Comparison of ENCODE assay signal across 24 cellular contexts in the genomic region with DNA sequence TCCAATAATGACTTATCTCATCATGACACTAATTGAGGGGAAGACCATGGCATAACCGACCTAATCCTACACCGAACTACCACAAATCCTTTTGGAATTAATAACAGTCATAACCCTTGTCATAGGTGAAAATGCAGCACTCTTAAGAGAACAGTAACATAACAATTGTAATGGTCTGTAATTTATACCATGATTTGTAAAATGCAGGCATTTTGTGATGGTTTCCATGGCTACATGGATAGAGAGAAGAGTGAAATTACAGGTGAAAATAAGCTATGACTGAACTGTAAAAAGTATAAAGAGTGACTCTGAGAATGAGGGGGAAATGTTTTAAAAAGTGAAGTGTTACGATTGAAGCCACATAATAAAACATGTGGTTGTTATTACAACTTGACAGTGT.
"Had no signal": no experiment of that assay in that cellular context is flagged by ENCODE, and none has a peak within 500 bp of the region (broad histone marks: within the 10 kb centered on the region; RNA-seq: fewer than 3 reads in every experiment).

No MANE protein-coding gene starts in this region.

- H3K27ac ChIP-seq: colonic mucosa, coronary artery, dorsolateral prefrontal cortex, epithelial cell of prostate, esophagus muscularis mucosa, esophagus squamous epithelium, foreskin keratinocyte, gastrocnemius medialis, gastroesophageal sphincter, heart left ventricle had no signal

- H3K4me3 ChIP-seq: colonic mucosa, coronary artery, dorsolateral prefrontal cortex, esophagus muscularis mucosa, esophagus squamous epithelium, gastrocnemius medialis, gastroesophageal sphincter, heart left ventricle had no signal

- H3K27me3 ChIP-seq: colonic mucosa, dorsolateral prefrontal cortex, esophagus muscularis mucosa, esophagus squamous epithelium, foreskin keratinocyte, gastrocnemius medialis, gastroesophageal sphincter, heart left ventricle had no signal

- H3K4me1 Mint-ChIP-seq: endodermal cell had no signal

- H3K27me3 Mint-ChIP-seq: dendritic cell treated with granulocyte-macrophage colony-stimulating factor and Interleukin-4, amounts not matched to agents 40 ng/mL and 50 ng/mL, for 4 days had no signal

- H3K27ac Mint-ChIP-seq: dendritic cell treated with granulocyte-macrophage colony-stimulating factor and Interleukin-4, amounts not matched to agents 40 ng/mL and 50 ng/mL, for 4 days; effector memory CD8-positive, alpha-beta T cell; endodermal cell had no signal

- H3K36me3 ChIP-seq: colonic mucosa, esophagus muscularis mucosa, esophagus squamous epithelium, gastrocnemius medialis, gastroesophageal sphincter, heart left ventricle had no signal

- H3K9me3 ChIP-seq: colonic mucosa, esophagus squamous epithelium, gastrocnemius medialis, gastroesophageal sphincter had no signal

- ATAC-seq: effector memory CD8-positive, alpha-beta T cell; esophagus mucosa; foreskin keratinocyte; gastrocnemius medialis; gastroesophageal sphincter; heart left ventricle had no signal

- H3K9me3 Mint-ChIP-seq: effector memory CD8-positive, alpha-beta T cell; endodermal cell had no signal

- DNase-seq: colonic mucosa; cortex of kidney; dermis blood vessel endothelial cell; dorsolateral prefrontal cortex; effector CD4-positive, alpha-beta T cell; effector CD8-positive, alpha-beta T cell; effector memory CD4-positive, alpha-beta T cell; effector memory CD8-positive, alpha-beta T cell; endodermal cell; erythroblast; esophagus squamous epithelium; foreskin fibroblast; foreskin keratinocyte; foreskin melanocyte; gastrocnemius medialis; glutamatergic neuron; head of caudate nucleus; heart left ventricle had no signal

- H3K4me3 Mint-ChIP-seq: dendritic cell treated with granulocyte-macrophage colony-stimulating factor and Interleukin-4, amounts not matched to agents 40 ng/mL and 50 ng/mL, for 4 days; effector memory CD8-positive, alpha-beta T cell; endodermal cell had no signal
